In genomic region chr4:114384629-114385028, GRCh38 we compare ENCODE assay signal across 8 cellular contexts.
A peak's percentile ranks its signal among the peaks of the same experiment; 100 is the strongest.
DNase-seq lines count a peak whose midpoint lies in the region; ATAC-seq, FAIRE-seq and TF ChIP-seq lines count a peak whose summit lies in the region.

No MANE protein-coding gene starts in this region.

- no peaks in the 10 kb centered on the region for H3K4me1 ChIP-seq in gastroesophageal sphincter

- WGBS in gastroesophageal sphincter (ENCODE audit: low coverage in 1 of 2), 2 donors = 6% methylated on average over 4 of the region's 4 CpGs

- TF ChIP-seq CTCF in GM12865 (IDR thresholded peaks at IDR 0.05; ENCODE audit: insufficient read depth, low read depth, low read length, missing control alignments) (peak; percentile 36), gastroesophageal sphincter (IDR thresholded peaks at IDR 0.05) (peak; percentile 27 to 54 (median 40))

- peak; percentile 96 for FAIRE-seq in A204.1 (lab: Jason Lieb, UNC)

- DNase-seq in GM12865 (ENCODE audit: low read depth) (peak; percentile 58), RKO (ENCODE audit: low spot score) (peak; percentile 68), GOT3 (lab: John Stamatoyannopoulos, UW) (no peak)

- no peak overlapping the region for H3K27ac ChIP-seq in gastroesophageal sphincter

- H3K4me3 ChIP-seq in GM12865 (ENCODE audit: low read depth, low read length) = no peak overlapping the region
- H3K4me3 ChIP-seq in gastroesophageal sphincter = no peak overlapping the region

- TF ChIP-seq EP300 in gastroesophageal sphincter (IDR thresholded peaks at IDR 0.05) = no peak

- peaks cover 6% of the 10 kb centered on the region for H3K27me3 ChIP-seq in gastroesophageal sphincter

- no peaks in the 10 kb centered on the region for H3K36me3 ChIP-seq in gastroesophageal sphincter

- TF ChIP-seq POLR2A in gastroesophageal sphincter (IDR thresholded peaks at IDR 0.05) = no peak

- H3K9me3 ChIP-seq in gastroesophageal sphincter = no peaks in the 10 kb centered on the region

- ATAC-seq in gastroesophageal sphincter (no peak), GM21423 (IDR thresholded peaks at IDR 0.05; ENCODE audit: unreplicated experiment) (no peak), GM19467 (IDR thresholded peaks at IDR 0.05; ENCODE audit: unreplicated experiment) (no peak), GM19455 (IDR thresholded peaks at IDR 0.05; ENCODE audit: unreplicated experiment) (no peak)
